In the genomic region with DNA sequence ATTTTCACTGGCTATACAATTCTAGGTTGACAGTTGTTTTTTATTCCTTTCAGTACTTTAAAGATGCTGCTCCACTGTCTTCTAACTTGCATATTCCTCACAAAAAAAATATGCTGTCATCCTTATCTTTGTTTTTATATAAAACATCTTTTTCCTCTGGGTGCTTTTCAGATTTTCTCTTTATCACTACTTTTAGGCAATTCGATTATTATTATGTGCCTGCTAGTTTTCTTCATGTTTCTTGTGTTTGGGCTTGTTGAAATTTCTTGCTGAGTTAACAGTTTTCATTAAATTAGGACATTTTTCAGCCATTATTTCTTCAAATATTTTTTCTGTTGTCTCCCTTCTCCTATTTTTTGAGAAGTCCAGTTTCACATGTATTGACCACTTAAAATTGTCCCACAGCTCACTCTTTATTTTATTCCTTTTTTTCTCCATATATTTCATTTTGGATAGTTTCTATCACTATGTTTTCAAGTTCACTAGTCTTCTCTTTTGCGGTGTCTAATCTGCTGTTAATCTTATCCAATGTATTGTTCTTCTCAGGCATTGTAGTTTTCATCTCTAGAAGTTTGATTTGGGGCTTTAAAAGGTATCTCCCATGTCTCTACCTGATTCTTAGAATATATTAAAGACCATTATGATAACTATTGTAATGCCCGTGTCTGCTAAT, we compare ENCODE assay signal across 29 cellular contexts.
"Had no signal": no experiment of that assay in that cellular context is flagged by ENCODE, and none has a peak within 500 bp of the region (broad histone marks: within the 10 kb centered on the region; RNA-seq: fewer than 3 reads in every experiment).

No MANE protein-coding gene starts in this region.

- ATAC-seq: activated CD8-positive, alpha-beta memory T cell treated with anti-CD3 and anti-CD28 coated beads, Interleukin-2, amount 10 ng/mL, durations not matched to agents 7 days and 5 days; activated naive CD4-positive, alpha-beta T cell treated with anti-CD3 and anti-CD28 coated beads, Interleukin-2, amount 50 U/mL, for 72 hours; activated naive CD8-positive, alpha-beta T cell treated with anti-CD3 and anti-CD28 coated beads, Interleukin-2, amount 50 U/mL, for 24 hours; body of pancreas; T-helper 17 cell had no signal

- H3K27ac ChIP-seq: ascending aorta, body of pancreas, coronary artery, Peyer's patch, RWPE1, SJCRH30 had no signal

- H3K4me3 ChIP-seq: ascending aorta, body of pancreas, coronary artery, Peyer's patch, SJCRH30 had no signal

- H3K36me3 ChIP-seq: ascending aorta, Peyer's patch, SJCRH30 had no signal

- DNase-seq: activated B cell treated with CpG ODN at 0.5 μM for 24 hours; activated CD4-positive, alpha-beta T cell treated with anti-CD3 and anti-CD28 coated beads for 1 hour; activated CD4-positive, alpha-beta T cell treated with anti-CD3 and anti-CD28 coated beads, Interleukin-2, amount 50 U/mL, for 48 hours; activated CD8-positive, alpha-beta memory T cell treated with anti-CD3 and anti-CD28 coated beads, Interleukin-2, amount 10 ng/mL, durations not matched to agents 7 days and 5 days; activated effector memory CD4-positive, alpha-beta T cell treated with Interleukin-2 at 50 U/mL for 16 hours; activated naive CD4-positive, alpha-beta T cell; activated naive CD8-positive, alpha-beta T cell treated with anti-CD3 and anti-CD28 coated beads, Interleukin-2, amount 50 U/mL, for 24 hours; activated T-cell treated with anti-CD3 and anti-CD28 coated beads, Interleukin-2, amount 50 U/mL, for 24 hours; amniotic stem cell; body of pancreas; central memory CD4-positive, alpha-beta T cell; NCI-H1048; NCI-H146; NCI-H187 treated with DMSO at 0.1 percent for 48 hours; NCI-H2081 treated with DMSO at 0.1 percent for 48 hours; NCI-H345; NCI-H510A; NCI-H526 treated with DMSO at 0.1 percent for 48 hours; NK-92 treated with Interleukin-12 subunit alpha and Interleukin-12 subunit beta, amount 100 ng/mL, for 24 hours; Peyer's patch; Right ventricle myocardium superior; SJCRH30; T-helper 17 cell; T-helper 9 cell had no signal

- FAIRE-seq: bronchial epithelial cell had no signal

- H3K9me3 ChIP-seq: body of pancreas had no signal

- H3K4me1 ChIP-seq: body of pancreas, Peyer's patch had no signal

- H3K27me3 ChIP-seq: ascending aorta, body of pancreas, Peyer's patch, SJCRH30 had no signal
